Comparison of ENCODE assay signal across 20 cellular contexts in genomic region chr4:114249561-114250356, GRCh38.
DNase-seq lines count a peak whose midpoint lies in the region; ATAC-seq, FAIRE-seq and TF ChIP-seq lines count a peak whose summit lies in the region.
"Had no signal": no experiment of that assay in that cellular context is flagged by ENCODE, and none has a peak within 500 bp of the region (broad histone marks: within the 10 kb centered on the region; RNA-seq: fewer than 3 reads in every experiment).

No MANE protein-coding gene starts in this region.

- no peak overlapping the region for H3K23ac ChIP-seq in mesenchymal stem cell (ENCODE audit: low read length in 2 of 2)

- no peak overlapping the region for H3K18ac ChIP-seq in mesenchymal stem cell (ENCODE audit: low read depth in 1 of 2, low read length in 2 of 2)

- H3F3A ChIP-seq in PC-3 (ENCODE audit: low read length, unreplicated experiment) = no peaks in the 10 kb centered on the region

- H3K27ac Mint-ChIP-seq in activated T-cell treated with anti-CD3 and anti-CD28 coated beads, Interleukin-2, amount 50 U/mL, for 24 hours = no peak overlapping the region
- H3K27ac Mint-ChIP-seq: CD14-positive monocyte, IgD-negative memory B cell had no signal

- intact Hi-C loops in PC-3 (cut with micrococcal nuclease) = no loop called here
- intact Hi-C loops in Right ventricle myocardium superior (cut with DNase I) = no loop called here

- H3K36me3 ChIP-seq in PC-3 (ENCODE audit: low read depth, low read length) (no peaks in the 10 kb centered on the region), mesenchymal stem cell (ENCODE audit: control insufficient read depth in 1 of 2, insufficient read depth in 2 of 2, low read depth in 1 of 2, low read length in 2 of 2) (no peaks in the 10 kb centered on the region)

- no peaks in the 10 kb centered on the region for H3K79me2 ChIP-seq in PC-3 (ENCODE audit: low read length)

- no peaks in the 10 kb centered on the region for H4K20me1 ChIP-seq in PC-3 (ENCODE audit: low read length)

- no peak overlapping the region for H2BK5ac ChIP-seq in mesenchymal stem cell (ENCODE audit: low read depth, low read length, poor library complexity, severe bottlenecking)

- H3K4me3 Mint-ChIP-seq in activated T-cell treated with anti-CD3 and anti-CD28 coated beads, Interleukin-2, amount 50 U/mL, for 24 hours = no peak overlapping the region
- H3K4me3 Mint-ChIP-seq: CD14-positive monocyte, IgD-negative memory B cell had no signal

- H2BK15ac ChIP-seq in mesenchymal stem cell (ENCODE audit: low read depth, poor library complexity, severe bottlenecking) = no peak overlapping the region

- ATAC-seq in PC-3 (no peak), Right ventricle myocardium superior (ENCODE audit: poor library complexity) (no peak)

- H3K4me1 Mint-ChIP-seq in activated T-cell treated with anti-CD3 and anti-CD28 coated beads, Interleukin-2, amount 50 U/mL, for 24 hours (ENCODE audit: low read depth) = no peaks in the 10 kb centered on the region
- H3K4me1 Mint-ChIP-seq: CD14-positive monocyte, IgD-negative memory B cell had no signal

- TF ChIP-seq CTCF in 22Rv1 (IDR thresholded peaks at IDR 0.05) (no peak), PC-3 (conservative IDR thresholded peaks at IDR 0.05; ENCODE audit: low read depth, low read length) (no peak), epithelial cell of esophagus (IDR thresholded peaks at IDR 0.05; ENCODE audit: insufficient read depth, low read depth, low read length, missing control alignments) (no peak)

- no peak overlapping the region for H2AK5ac ChIP-seq in mesenchymal stem cell (ENCODE audit: low read length, severe bottlenecking)

- H3K4me1 ChIP-seq in PC-3 (ENCODE audit: insufficient read depth, low read length) = peaks cover 9% of the 10 kb centered on the region
- peaks cover 1% of the 10 kb centered on the region for H3K4me1 ChIP-seq in mesenchymal stem cell (ENCODE audit: control insufficient read depth, insufficient read depth, low read depth, low read length)

- H3K79me1 ChIP-seq in mesenchymal stem cell (replicated peaks; ENCODE audit: low read length, poor library complexity, severe bottlenecking) = no peaks in the 10 kb centered on the region

- no TSS peak for BruUV-seq in PC-3 (replicated peaks; lab: Mats Ljungman, UMichigan)

- no peak overlapping the region for H3K14ac ChIP-seq in mesenchymal stem cell (ENCODE audit: low read length in 2 of 2)

- no peak overlapping the region for H2BK120ac ChIP-seq in mesenchymal stem cell (ENCODE audit: low read depth, low read length)

- peak overlapping the region; percentile 10 for H3K27ac ChIP-seq in 22Rv1
- no peak overlapping the region for H3K27ac ChIP-seq in PC-3 (ENCODE audit: low read length)
- H3K27ac ChIP-seq in mesenchymal stem cell (ENCODE audit: low read length, poor library complexity, severe bottlenecking) = peak overlapping the region; percentile 13

- H3K36me3 Mint-ChIP-seq in activated T-cell treated with anti-CD3 and anti-CD28 coated beads, Interleukin-2, amount 50 U/mL, for 24 hours (ENCODE audit: low read depth) = no peaks in the 10 kb centered on the region
- H3K36me3 Mint-ChIP-seq: CD14-positive monocyte, IgD-negative memory B cell had no signal

- no peak overlapping the region for H4K8ac ChIP-seq in mesenchymal stem cell (ENCODE audit: low read length)

- WGBS in mesenchymal stem cell = 100% methylated on average over 1 of the region's 1 CpG

- H4K91ac ChIP-seq in mesenchymal stem cell (ENCODE audit: low read length) = no peak overlapping the region

- no peak overlapping the region for H2BK12ac ChIP-seq in mesenchymal stem cell (ENCODE audit: low read length in 2 of 2)

- POLR2A ChIA-PET in PC-3 (lab: Charles Lee; ENCODE audit: unreplicated experiment) = no interaction called here

- H2AFZ ChIP-seq in PC-3 (ENCODE audit: low read length) = no peak overlapping the region
- H2AFZ ChIP-seq in mesenchymal stem cell (ENCODE audit: low read depth, low read length) = no peak overlapping the region

- peaks cover 18% of the 10 kb centered on the region for H3K27me3 Mint-ChIP-seq in activated T-cell treated with anti-CD3 and anti-CD28 coated beads, Interleukin-2, amount 50 U/mL, for 24 hours

- H3K4ac ChIP-seq in mesenchymal stem cell (ENCODE audit: low read depth in 1 of 2, low read length in 2 of 2) = no peak overlapping the region

- H3K4me2 ChIP-seq in PC-3 (ENCODE audit: low read length) (no peak overlapping the region), mesenchymal stem cell (ENCODE audit: low read length, poor library complexity, severe bottlenecking) (no peak overlapping the region)

- H3K9me2 ChIP-seq in PC-3 (replicated peaks; ENCODE audit: low read length) = no peaks in the 10 kb centered on the region

- peak; percentile 17 for DNase-seq in PC-3
- peak; percentile 26 for DNase-seq in epithelial cell of esophagus (ENCODE audit: low read depth)
- DNase-seq in mesenchymal stem cell = no peak
- no peak for DNase-seq in activated T-cell treated with anti-CD3 and anti-CD28 coated beads, Interleukin-2, amount 50 U/mL, for 24 hours
- no peak for DNase-seq in Right ventricle myocardium superior
- DNase-seq in activated gamma-delta T cell (lab: John Stamatoyannopoulos, UW) = no peak
- DNase-seq in HTR-8/SVneo (ENCODE audit: insufficient read length, low spot score) = no peak
- DNase-seq: COR-L47; DMS53; MV-4-11; NCI-H1436; NCI-H2081 treated with DMSO at 0.1 percent for 48 hours; NCI-H69; NK-92 treated with Interleukin-12 subunit alpha and Interleukin-12 subunit beta, amount 100 ng/mL, for 24 hours; OCI-M1 had no signal

- H3K27me3 ChIP-seq in PC-3 (ENCODE audit: low read length) = no peaks in the 10 kb centered on the region
- H3K27me3 ChIP-seq in mesenchymal stem cell (ENCODE audit: control insufficient read depth in 1 of 2, insufficient read depth in 1 of 2, low read length in 2 of 2) = no peaks in the 10 kb centered on the region

- no peaks in the 10 kb centered on the region for H3K9me3 Mint-ChIP-seq in activated T-cell treated with anti-CD3 and anti-CD28 coated beads, Interleukin-2, amount 50 U/mL, for 24 hours
- H3K9me3 Mint-ChIP-seq: IgD-negative memory B cell had no signal

- FAIRE-seq in HTR-8/SVneo (lab: Jason Lieb, UNC) = no peak
- FAIRE-seq: GM18507, H54 had no signal

- H3K9ac ChIP-seq in PC-3 (ENCODE audit: low read length) = no peak overlapping the region
- no peak overlapping the region for H3K9ac ChIP-seq in mesenchymal stem cell (ENCODE audit: low read length)

- CTCF ChIA-PET in PC-3 (lab: Charles Lee) = no interaction called here

- no peak overlapping the region for H3K4me3 ChIP-seq in PC-3 (ENCODE audit: low read length)
- H3K4me3 ChIP-seq in epithelial cell of esophagus (ENCODE audit: low read length) = no peak overlapping the region
- H3K4me3 ChIP-seq in mesenchymal stem cell (ENCODE audit: insufficient read depth in 1 of 2, low read depth in 1 of 2, low read length in 2 of 2) = no peak overlapping the region

- no peaks in the 10 kb centered on the region for H3K9me3 ChIP-seq in PC-3 (ENCODE audit: low read length)
- peaks cover 6% of the 10 kb centered on the region for H3K9me3 ChIP-seq in mesenchymal stem cell (ENCODE audit: control insufficient read depth, low read length)

Comparison
In these comparisons a context has a peak if more than half of its experiments do, and no peak if none do; other contexts are left out.
1. DNase-seq: peak in PC-3 (single experiment) and epithelial cell of esophagus (single experiment); none in mesenchymal stem cell (single experiment), activated T-cell treated with anti-CD3 and anti-CD28 coated beads, Interleukin-2, amount 50 U/mL, for 24 hours (single experiment), Right ventricle myocardium superior (single experiment), activated gamma-delta T cell (single experiment) and HTR-8/SVneo (single experiment).